ENCODE assay signal across 1 cellular context in the genomic region with DNA sequence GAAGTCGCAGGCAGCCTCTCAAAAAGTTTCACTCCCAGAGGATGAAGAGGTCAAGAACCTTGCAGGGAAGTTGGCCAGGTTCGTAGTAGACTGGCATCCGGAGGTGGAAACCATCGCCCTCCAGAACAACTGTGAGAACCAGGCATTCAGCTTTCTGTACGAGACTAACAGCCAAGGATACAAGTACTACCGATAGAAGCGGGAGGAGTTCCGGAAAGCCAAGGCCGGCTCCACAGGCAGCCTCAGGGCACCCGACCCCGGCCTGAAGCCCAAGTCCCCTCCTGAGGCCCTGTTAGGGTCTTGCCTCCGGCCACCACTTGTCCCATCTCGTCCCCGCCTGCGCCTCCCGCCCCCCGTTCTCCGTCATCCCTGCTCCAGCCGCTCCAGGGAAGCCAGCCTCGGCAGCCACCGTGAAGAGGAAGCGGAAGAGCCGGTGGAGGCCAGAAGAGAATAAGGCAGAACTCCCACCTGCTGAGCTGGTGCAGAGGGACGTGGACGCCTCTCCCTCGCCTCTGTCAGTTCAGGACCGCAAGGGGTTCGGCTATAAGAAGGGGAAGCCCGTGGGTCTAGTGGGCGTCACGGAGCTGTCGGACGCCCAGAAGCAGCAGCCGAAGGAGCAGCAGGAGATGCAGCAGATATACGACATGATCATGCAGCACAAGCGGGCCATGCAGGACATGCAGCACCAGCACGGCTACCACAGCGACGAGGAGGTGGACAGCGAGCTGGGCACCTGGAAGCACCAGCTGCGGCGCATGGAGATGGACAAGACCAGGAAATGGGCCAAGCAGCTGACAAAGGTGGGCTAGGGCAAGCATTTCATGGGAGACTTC.
TF ChIP-seq lines count a peak whose summit lies in the region.

No MANE protein-coding gene starts in this region.

TF ChIP-seq in H1, 55 proteins besides CTCF, POLR2A, EP300 and RAD21 (continued from another document):
- TF ChIP-seq CHD7 (IDR thresholded peaks at IDR 0.05; ENCODE audit: insufficient replicate concordance, low read length): no peak
